ENCODE assay signal across 7 cellular contexts in genomic region chr2:109218087-109218791, GRCh38.
DNase-seq lines count a peak whose midpoint lies in the region; ATAC-seq and TF ChIP-seq lines count a peak whose summit lies in the region.

No MANE protein-coding gene starts in this region.

- peaks cover 0 to 27% (median 8%) of the 10 kb centered on the region in 4 donors for H3K4me1 ChIP-seq in sigmoid colon

- 30 to 38% methylated on average over 6 of the region's 6 CpGs for WGBS in sigmoid colon, 2 donors

- H3K4me3 ChIP-seq in sigmoid colon, result no peak overlapping the region

- intact Hi-C loops in sigmoid colon (cut with DNase I), result no loop called here

- H3K36me3 ChIP-seq in sigmoid colon, result no peaks in the 10 kb centered on the region

- TF ChIP-seq CTCF in sigmoid colon (IDR thresholded peaks at IDR 0.05), result no peak

- H3K27me3 ChIP-seq in sigmoid colon, result no peaks in the 10 kb centered on the region

- no peak for TF ChIP-seq POLR2A in sigmoid colon (IDR thresholded peaks at IDR 0.05)

- TF ChIP-seq EP300 in sigmoid colon (IDR thresholded peaks at IDR 0.05), result no peak

- DNase-seq in sigmoid colon, result peak; percentile 43
- no peak for DNase-seq in activated CD4-positive, alpha-beta T cell treated with anti-CD3 and anti-CD28 coated beads for 4 hours

- no peaks in the 10 kb centered on the region for H3K9me3 ChIP-seq in sigmoid colon

- peak overlapping the region; percentile 49 for H3K27ac ChIP-seq in angular gyrus (ENCODE audit: low read depth, low read length)
- peak overlapping the region in 3 of 4 donors; percentile 5 to 30 (median 11) for H3K27ac ChIP-seq in sigmoid colon

- ATAC-seq in GM18867 (IDR thresholded peaks at IDR 0.05; ENCODE audit: unreplicated experiment), result peak; percentile 50
- peak; percentile 61 for ATAC-seq in HG02885 (IDR thresholded peaks at IDR 0.05; ENCODE audit: poor library complexity, unreplicated experiment)
- ATAC-seq in GM19035 (IDR thresholded peaks at IDR 0.05; ENCODE audit: unreplicated experiment), result no peak
- ATAC-seq in HG03342 (IDR thresholded peaks at IDR 0.05; ENCODE audit: unreplicated experiment), result no peak

Comparison
In these comparisons a context has a peak if more than half of its experiments do, and no peak if none do; other contexts are left out.
1. ATAC-seq: peak in GM18867 (single experiment) and HG02885 (single experiment); none in GM19035 (single experiment) and HG03342 (single experiment).